Comparison of ENCODE assay signal across 22 cellular contexts in genomic region chr19:6498294-6499036, GRCh38. TPM values are rescaled to one million over a fixed set of nuclear protein-coding genes. Genes with fewer than 3 reads are reported as not detected.
DNase-seq lines count a peak whose midpoint lies in the region; ATAC-seq and TF ChIP-seq lines count a peak whose summit lies in the region.
"Had no signal": no experiment of that assay in that cellular context is flagged by ENCODE, and none has a peak within 500 bp of the region (broad histone marks: within the 10 kb centered on the region; RNA-seq: fewer than 3 reads in every experiment).

No MANE protein-coding gene starts in this region.

- intact Hi-C loops in activated CD8-positive, alpha-beta T cell treated with anti-CD3 and anti-CD28 coated beads for 36 hours (cut with micrococcal nuclease): no loop called here
- intact Hi-C loops in adrenal gland (cut with DNase I) (no loop called here), upper lobe of right lung (cut with DNase I) (no loop called here), aorta (cut with DNase I) (no loop called here)

- no peak for TF ChIP-seq CTCF in activated CD8-positive, alpha-beta T cell treated with anti-CD3 and anti-CD28 coated beads for 36 hours (IDR thresholded peaks at IDR 0.05)
- TF ChIP-seq CTCF in adrenal gland (IDR thresholded peaks at IDR 0.05) (no peak), upper lobe of right lung (IDR thresholded peaks at IDR 0.05) (no peak)

- H3K9me3 Mint-ChIP-seq in activated CD8-positive, alpha-beta T cell treated with anti-CD3 and anti-CD28 coated beads, Interleukin-2, amount 10 ng/mL, durations not matched to agents 7 days and 5 days (ENCODE audit: insufficient read depth): no peaks in the 10 kb centered on the region
- no peaks in the 10 kb centered on the region for H3K9me3 Mint-ChIP-seq in activated CD8-positive, alpha-beta T cell treated with anti-CD3 and anti-CD28 coated beads for 36 hours
- H3K9me3 Mint-ChIP-seq: activated naive CD4-positive, alpha-beta T cell treated with anti-CD3 and anti-CD28 coated beads for 36 hours had no signal

- no peak overlapping the region for H3K4me3 Mint-ChIP-seq in activated CD8-positive, alpha-beta T cell treated with anti-CD3 and anti-CD28 coated beads, Interleukin-2, amount 10 ng/mL, durations not matched to agents 7 days and 5 days
- H3K4me3 Mint-ChIP-seq in activated CD8-positive, alpha-beta T cell treated with anti-CD3 and anti-CD28 coated beads for 36 hours: no peak overlapping the region
- H3K4me3 Mint-ChIP-seq: activated naive CD4-positive, alpha-beta T cell treated with anti-CD3 and anti-CD28 coated beads for 36 hours had no signal

- H3K27me3 ChIP-seq in adrenal gland (no peaks in the 10 kb centered on the region), upper lobe of right lung (peaks cover 28% of the 10 kb centered on the region), aorta (ENCODE audit: control insufficient read depth in 1 of 2, insufficient read depth in 2 of 2, low read length in 1 of 2) (no peaks in the 10 kb centered on the region)

- H3K36me3 ChIP-seq in adrenal gland (replicated peaks in 1 of 2): no peaks in the 10 kb centered on the region
- no peaks in the 10 kb centered on the region for H3K36me3 ChIP-seq in upper lobe of right lung
- no peaks in the 10 kb centered on the region for H3K36me3 ChIP-seq in aorta (ENCODE audit: control insufficient read depth in 1 of 2, insufficient read depth in 2 of 2, low read length in 1 of 2)
- H3K36me3 ChIP-seq: right atrium auricular region, thyroid gland had no signal

- peaks cover 12 to 37% of the 10 kb centered on the region in 2 donors for H3K4me1 ChIP-seq in adrenal gland (replicated peaks in 1 of 2)
- peaks cover 10% of the 10 kb centered on the region for H3K4me1 ChIP-seq in upper lobe of right lung
- H3K4me1 ChIP-seq in aorta (ENCODE audit: control insufficient read depth in 1 of 2, insufficient read depth in 2 of 2, low read length in 2 of 2): no peaks in the 10 kb centered on the region

- H3K27ac ChIP-seq in adrenal gland (peak overlapping the region; percentile 2 to 87 (median 36)), upper lobe of right lung (no peak overlapping the region), aorta (ENCODE audit: low read depth in 1 of 2, low read length in 2 of 2) (no peak overlapping the region)
- H3K27ac ChIP-seq: epithelial cell of prostate, PC-9, right atrium auricular region, thyroid gland had no signal

- H3K27ac Mint-ChIP-seq in activated CD8-positive, alpha-beta T cell treated with anti-CD3 and anti-CD28 coated beads, Interleukin-2, amount 10 ng/mL, durations not matched to agents 7 days and 5 days: peak overlapping the region; percentile 5
- no peak overlapping the region for H3K27ac Mint-ChIP-seq in activated CD8-positive, alpha-beta T cell treated with anti-CD3 and anti-CD28 coated beads for 36 hours
- H3K27ac Mint-ChIP-seq: activated naive CD4-positive, alpha-beta T cell treated with anti-CD3 and anti-CD28 coated beads for 36 hours had no signal

- H3K4me1 Mint-ChIP-seq in activated CD8-positive, alpha-beta T cell treated with anti-CD3 and anti-CD28 coated beads, Interleukin-2, amount 10 ng/mL, durations not matched to agents 7 days and 5 days (ENCODE audit: low read depth): peaks cover 24% of the 10 kb centered on the region
- peaks cover 8% of the 10 kb centered on the region for H3K4me1 Mint-ChIP-seq in activated CD8-positive, alpha-beta T cell treated with anti-CD3 and anti-CD28 coated beads for 36 hours (ENCODE audit: low read depth)

- TF ChIP-seq POLR2A in adrenal gland (IDR thresholded peaks at IDR 0.05): no peak

- POLR2A ChIA-PET in activated CD8-positive, alpha-beta T cell treated with anti-CD3 and anti-CD28 coated beads, Interleukin-2, amount 10 ng/mL, durations not matched to agents 7 days and 5 days (lab: Charles Lee): no interaction called here
- POLR2A ChIA-PET in activated CD8-positive, alpha-beta T cell treated with anti-CD3 and anti-CD28 coated beads for 36 hours (lab: Charles Lee): no interaction called here

- no peak for ATAC-seq in activated CD8-positive, alpha-beta T cell treated with anti-CD3 and anti-CD28 coated beads, Interleukin-2, amount 10 ng/mL, durations not matched to agents 7 days and 5 days
- no peak for ATAC-seq in activated CD8-positive, alpha-beta T cell treated with anti-CD3 and anti-CD28 coated beads for 36 hours
- ATAC-seq in upper lobe of right lung (peak; percentile 71), GM19023 (IDR thresholded peaks at IDR 0.05; ENCODE audit: unreplicated experiment) (no peak), aorta (ENCODE audit: low FRiP score) (no peak)

- DNase-seq in activated CD8-positive, alpha-beta T cell treated with anti-CD3 and anti-CD28 coated beads, Interleukin-2, amount 10 ng/mL, durations not matched to agents 7 days and 5 days: no peak
- no peak for DNase-seq in activated CD8-positive, alpha-beta T cell treated with anti-CD3 and anti-CD28 coated beads for 36 hours
- peak; percentile 86 for DNase-seq in NOMO-1 treated with DMSO at 0.1 percent for 48 hours (lab: John Stamatoyannopoulos, UW; ENCODE audit: unreplicated experiment)
- peak in 6 of 7 donors; percentile 66 to 86 (median 74) for DNase-seq in adrenal gland
- DNase-seq in upper lobe of right lung: no peak
- DNase-seq in NCI-H187 (lab: John Stamatoyannopoulos, UW): no peak
- DNase-seq in aorta: no peak
- DNase-seq: activated CD4-positive, alpha-beta T cell treated with anti-CD3 and anti-CD28 coated beads, Interleukin-2, amount 50 U/mL, for 1 hour; activated naive CD4-positive, alpha-beta T cell treated with anti-CD3 and anti-CD28 coated beads for 36 hours; CD4-positive, CD25-positive, alpha-beta regulatory T cell; cortex of kidney; NCI-H1048; NCI-H2107; NCI-H524; PC-9; stimulated activated naive CD4-positive, alpha-beta T cell; thyroid gland had no signal

- H3K9me3 ChIP-seq in adrenal gland (replicated peaks in 1 of 3): no peaks in the 10 kb centered on the region
- H3K9me3 ChIP-seq in upper lobe of right lung: no peaks in the 10 kb centered on the region
- no peaks in the 10 kb centered on the region for H3K9me3 ChIP-seq in aorta (ENCODE audit: control insufficient read depth, low read length)
- H3K9me3 ChIP-seq: HAP-1, right atrium auricular region, thyroid gland had no signal

- WGBS in adrenal gland, 4 donors: 38 to 64% (median 44%) methylated on average over 7 of the region's 7 CpGs
- 76 to 78% methylated on average over 7 of the region's 7 CpGs for WGBS in aorta, 2 donors

- CTCF ChIA-PET in activated CD8-positive, alpha-beta T cell treated with anti-CD3 and anti-CD28 coated beads, Interleukin-2, amount 10 ng/mL, durations not matched to agents 7 days and 5 days (lab: Charles Lee): no interaction called here
- CTCF ChIA-PET in activated CD8-positive, alpha-beta T cell treated with anti-CD3 and anti-CD28 coated beads for 36 hours (lab: Charles Lee): no interaction called here

- H3K27me3 Mint-ChIP-seq in activated CD8-positive, alpha-beta T cell treated with anti-CD3 and anti-CD28 coated beads, Interleukin-2, amount 10 ng/mL, durations not matched to agents 7 days and 5 days (ENCODE audit: low read depth): peaks cover 6% of the 10 kb centered on the region
- H3K27me3 Mint-ChIP-seq in activated CD8-positive, alpha-beta T cell treated with anti-CD3 and anti-CD28 coated beads for 36 hours: peaks cover 3% of the 10 kb centered on the region

- H3K36me3 Mint-ChIP-seq in activated CD8-positive, alpha-beta T cell treated with anti-CD3 and anti-CD28 coated beads, Interleukin-2, amount 10 ng/mL, durations not matched to agents 7 days and 5 days (ENCODE audit: low read depth): no peaks in the 10 kb centered on the region
- no peaks in the 10 kb centered on the region for H3K36me3 Mint-ChIP-seq in activated CD8-positive, alpha-beta T cell treated with anti-CD3 and anti-CD28 coated beads for 36 hours (ENCODE audit: low read depth)
- H3K36me3 Mint-ChIP-seq: CD4-positive, CD25-positive, alpha-beta regulatory T cell had no signal

- H3K4me3 ChIP-seq in adrenal gland: peak overlapping the region in 1 of 4 donors; percentile 59
- H3K4me3 ChIP-seq in upper lobe of right lung: no peak overlapping the region
- H3K4me3 ChIP-seq in aorta (ENCODE audit: low read length in 2 of 2): no peak overlapping the region
- H3K4me3 ChIP-seq: HAP-1, PC-9, right atrium auricular region, thyroid gland had no signal

RNA-seq across cellular contexts. Expression of gene TUBB4A, which starts 3.6 kb away (rescaled TPM):
- 1 to 10 TPM; 6.6 to 6.9 TPM for total RNA-seq in activated CD8-positive, alpha-beta T cell treated with anti-CD3 and anti-CD28 coated beads, Interleukin-2, amount 10 ng/mL, durations not matched to agents 7 days and 5 days
- total RNA-seq in activated CD8-positive, alpha-beta T cell treated with anti-CD3 and anti-CD28 coated beads for 36 hours: 10 to 100 TPM in 1 of 2 experiments, 1 to 10 TPM in 1; 9.6 to 10.6 TPM
- total RNA-seq in adrenal gland (100 to 1,000 TPM in 6 of 8 donors, 10 to 100 TPM in 2; 60.1 to 752 (median 192) TPM), upper lobe of right lung (0.58 TPM), aorta (under 1 TPM; 0.68 to 0.90 TPM)
- polyA plus RNA-seq in adrenal gland (100 to 1,000 TPM in 1 of 3 donors, 10 to 100 TPM in 2; 50.4 to 560 (median 63.1) TPM), aorta (not detected)
- total RNA-seq: PC-9 had no signal

RNA-seq across cellular contexts. Expression of gene DENND1C, which starts 16.9 kb away (rescaled TPM):
- 10 to 100 TPM; 94.1 to 97.5 TPM for total RNA-seq in activated CD8-positive, alpha-beta T cell treated with anti-CD3 and anti-CD28 coated beads, Interleukin-2, amount 10 ng/mL, durations not matched to agents 7 days and 5 days
- total RNA-seq in activated CD8-positive, alpha-beta T cell treated with anti-CD3 and anti-CD28 coated beads for 36 hours: 10 to 100 TPM; 58.2 to 61.2 TPM
- 1 to 10 TPM in 7 of 8 donors, under 1 TPM in 1; 0.66 to 7.6 (median 4.4) TPM for total RNA-seq in adrenal gland
- 10 to 100 TPM in 1 of 3 donors, 1 to 10 TPM in 2; 1.4 to 12.1 (median 6.6) TPM for polyA plus RNA-seq in adrenal gland
- total RNA-seq in upper lobe of right lung: 8.7 TPM
- total RNA-seq in aorta: 1 to 10 TPM; 3.9 to 7.6 TPM
- 1 to 10 TPM in 1 of 2 donors, under 1 TPM in 1; 0.20 to 1.9 TPM for polyA plus RNA-seq in aorta
- total RNA-seq: frontal cortex, PC-9 had no signal

RNA-seq across cellular contexts. Expression of gene TNFSF9, which starts 32.4 kb away (rescaled TPM):
- total RNA-seq in activated CD8-positive, alpha-beta T cell treated with anti-CD3 and anti-CD28 coated beads, Interleukin-2, amount 10 ng/mL, durations not matched to agents 7 days and 5 days: 1 to 10 TPM; 1.5 to 1.7 TPM
- total RNA-seq in activated CD8-positive, alpha-beta T cell treated with anti-CD3 and anti-CD28 coated beads for 36 hours: 1 to 10 TPM; 3.0 to 3.1 TPM
- total RNA-seq in adrenal gland (1 to 10 TPM in 3 of 8 donors, under 1 TPM in 4, not detected in 1; 0.50 to 1.6 (median 0.75) TPM), upper lobe of right lung (7.4 TPM), aorta (1 to 10 TPM; 1.2 to 1.6 TPM)
- polyA plus RNA-seq in adrenal gland (under 1 TPM; 0.16 to 0.40 (median 0.32) TPM), aorta (not detected)

RNA-seq across cellular contexts. Expression of gene CRB3, which starts 34.4 kb away (rescaled TPM):
- 1 to 10 TPM in 1 of 2 experiments, not detected in 1; 1.1 TPM for total RNA-seq in activated CD8-positive, alpha-beta T cell treated with anti-CD3 and anti-CD28 coated beads, Interleukin-2, amount 10 ng/mL, durations not matched to agents 7 days and 5 days
- under 1 TPM; 0.58 to 0.70 TPM for total RNA-seq in activated CD8-positive, alpha-beta T cell treated with anti-CD3 and anti-CD28 coated beads for 36 hours
- total RNA-seq in adrenal gland (under 1 TPM in 4 of 8 donors, not detected in 4; 0.58 to 0.95 (median 0.77) TPM), upper lobe of right lung (48.4 TPM), aorta (not detected)
- polyA plus RNA-seq in adrenal gland (1 to 10 TPM in 1 of 3 donors, under 1 TPM in 1, not detected in 1; 0.51 to 1.4 TPM), aorta (10 to 100 TPM in 1 of 2 donors, under 1 TPM in 1; 0.38 to 13.9 TPM)

RNA-seq across cellular contexts. Expression of gene SLC25A23, which starts 38.9 kb away (rescaled TPM):
- total RNA-seq in activated CD8-positive, alpha-beta T cell treated with anti-CD3 and anti-CD28 coated beads, Interleukin-2, amount 10 ng/mL, durations not matched to agents 7 days and 5 days: 10 to 100 TPM; 27.5 to 28.0 TPM
- total RNA-seq in activated CD8-positive, alpha-beta T cell treated with anti-CD3 and anti-CD28 coated beads for 36 hours: 10 to 100 TPM; 11.9 to 12.1 TPM
- total RNA-seq in adrenal gland (100 to 1,000 TPM in 3 of 8 donors, 10 to 100 TPM in 5; 41.7 to 189 (median 81.2) TPM), upper lobe of right lung (51.4 TPM), aorta (10 to 100 TPM; 52.8 to 59.0 TPM)
- polyA plus RNA-seq in adrenal gland (10 to 100 TPM; 43.2 to 54.7 (median 49.3) TPM), aorta (10 to 100 TPM; 37.9 to 48.1 TPM)

Comparison
In these comparisons a context has a peak if more than half of its experiments do, and no peak if none do; other contexts are left out.
1. DNase-seq: peak in NOMO-1 treated with DMSO at 0.1 percent for 48 hours (single experiment) and adrenal gland (6 of 7); none in activated CD8-positive, alpha-beta T cell treated with anti-CD3 and anti-CD28 coated beads, Interleukin-2, amount 10 ng/mL, durations not matched to agents 7 days and 5 days (single experiment), activated CD8-positive, alpha-beta T cell treated with anti-CD3 and anti-CD28 coated beads for 36 hours (single experiment), upper lobe of right lung (single experiment), NCI-H187 (0 of 2) and aorta (0 of 2).
2. H3K27ac ChIP-seq: peak in adrenal gland (5 of 5); none in upper lobe of right lung (single experiment) and aorta (0 of 2).
3. RNA of gene TUBB4A, which starts 3.6 kb away (total RNA-seq): 60.1 to 752 TPM in adrenal gland; 9.6 to 10.6 TPM in activated CD8-positive, alpha-beta T cell treated with anti-CD3 and anti-CD28 coated beads for 36 hours, 6.6 to 6.9 TPM in activated CD8-positive, alpha-beta T cell treated with anti-CD3 and anti-CD28 coated beads, Interleukin-2, amount 10 ng/mL, durations not matched to agents 7 days and 5 days, 0.68 to 0.90 TPM in aorta and 0.58 TPM in upper lobe of right lung (single experiment); every median in the first group is over 4 times any median in the second.